Comparison of ENCODE assay signal across 1 cellular context in the genomic region with DNA sequence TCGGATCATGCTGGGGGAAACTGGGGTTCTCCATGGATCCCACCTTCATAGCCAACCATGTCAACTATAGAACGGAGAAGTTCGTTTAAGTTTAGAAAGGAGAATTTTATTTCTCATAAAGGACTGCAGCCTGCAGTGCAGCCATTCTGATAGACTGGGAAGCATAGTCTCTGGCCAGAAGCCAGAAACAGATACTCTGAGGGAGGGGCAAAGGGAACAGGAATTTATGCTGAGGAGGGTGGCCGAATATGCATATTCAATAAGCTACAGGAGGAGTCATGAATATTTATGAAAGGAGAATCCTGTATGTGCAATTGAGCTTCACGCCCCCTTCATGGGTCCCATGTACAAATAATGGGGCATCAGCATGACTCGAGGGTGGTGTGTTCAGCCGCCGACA.
TF ChIP-seq lines count a peak whose summit lies in the region.

No MANE protein-coding gene starts in this region.

TF ChIP-seq in GM23338, 12 proteins besides CTCF, POLR2A, EP300 and RAD21 (continued from another document):
- TF ChIP-seq, protein P1, sequence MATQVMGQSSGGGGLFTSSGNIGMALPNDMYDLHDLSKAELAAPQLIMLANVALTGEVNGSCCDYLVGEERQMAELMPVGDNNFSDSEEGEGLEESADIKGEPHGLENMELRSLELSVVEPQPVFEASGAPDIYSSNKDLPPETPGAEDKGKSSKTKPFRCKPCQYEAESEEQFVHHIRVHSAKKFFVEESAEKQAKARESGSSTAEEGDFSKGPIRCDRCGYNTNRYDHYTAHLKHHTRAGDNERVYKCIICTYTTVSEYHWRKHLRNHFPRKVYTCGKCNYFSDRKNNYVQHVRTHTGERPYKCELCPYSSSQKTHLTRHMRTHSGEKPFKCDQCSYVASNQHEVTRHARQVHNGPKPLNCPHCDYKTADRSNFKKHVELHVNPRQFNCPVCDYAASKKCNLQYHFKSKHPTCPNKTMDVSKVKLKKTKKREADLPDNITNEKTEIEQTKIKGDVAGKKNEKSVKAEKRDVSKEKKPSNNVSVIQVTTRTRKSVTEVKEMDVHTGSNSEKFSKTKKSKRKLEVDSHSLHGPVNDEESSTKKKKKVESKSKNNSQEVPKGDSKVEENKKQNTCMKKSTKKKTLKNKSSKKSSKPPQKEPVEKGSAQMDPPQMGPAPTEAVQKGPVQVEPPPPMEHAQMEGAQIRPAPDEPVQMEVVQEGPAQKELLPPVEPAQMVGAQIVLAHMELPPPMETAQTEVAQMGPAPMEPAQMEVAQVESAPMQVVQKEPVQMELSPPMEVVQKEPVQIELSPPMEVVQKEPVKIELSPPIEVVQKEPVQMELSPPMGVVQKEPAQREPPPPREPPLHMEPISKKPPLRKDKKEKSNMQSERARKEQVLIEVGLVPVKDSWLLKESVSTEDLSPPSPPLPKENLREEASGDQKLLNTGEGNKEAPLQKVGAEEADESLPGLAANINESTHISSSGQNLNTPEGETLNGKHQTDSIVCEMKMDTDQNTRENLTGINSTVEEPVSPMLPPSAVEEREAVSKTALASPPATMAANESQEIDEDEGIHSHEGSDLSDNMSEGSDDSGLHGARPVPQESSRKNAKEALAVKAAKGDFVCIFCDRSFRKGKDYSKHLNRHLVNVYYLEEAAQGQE (IDR thresholded peaks at IDR 0.05; ENCODE audit: unreplicated experiment) = no peak
